34 cellular contexts compared by ENCODE assay signal in the genomic region with DNA sequence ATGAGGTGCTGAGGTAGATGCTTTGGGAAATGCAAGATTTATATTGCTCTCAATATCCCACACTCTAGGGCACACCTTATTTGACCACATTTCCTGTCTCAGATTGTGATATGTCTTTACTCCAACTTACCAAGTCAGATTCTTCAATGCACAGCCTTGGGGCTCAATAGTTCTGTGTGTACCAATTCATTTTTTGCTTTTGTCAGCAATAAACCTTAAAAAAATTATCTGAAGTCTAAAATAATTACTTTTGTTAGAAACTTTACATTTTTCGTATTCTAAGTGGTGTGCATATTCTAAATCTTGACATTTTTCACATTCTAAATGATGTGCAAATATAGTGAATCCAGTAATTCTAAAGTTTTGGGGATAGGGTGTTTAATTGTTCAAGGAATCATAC.
DNase-seq lines count a peak whose midpoint lies in the region; ATAC-seq, FAIRE-seq and TF ChIP-seq lines count a peak whose summit lies in the region.
"Had no signal": no experiment of that assay in that cellular context is flagged by ENCODE, and none has a peak within 500 bp of the region (broad histone marks: within the 10 kb centered on the region; RNA-seq: fewer than 3 reads in every experiment).

No MANE protein-coding gene starts in this region.

- no peak overlapping the region; the same call in 1 of the 2 replicates for H3K56ac ChIP-seq in IMR-90 (ENCODE audit: extremely low read depth, insufficient read depth, low read length)

- no peak overlapping the region for H2AK9ac ChIP-seq in IMR-90 (replicated peaks; ENCODE audit: low read depth, low read length, poor library complexity)

- in situ Hi-C loops in HepG2 (cut with HindIII; ENCODE audit: extremely low pct_ligation_motif_present, low pct_unique_long_range_greater_than_20kb) (no loop called here), IMR-90 (cut with MboI; ENCODE audit: low sequenced_read_pairs) (no loop called here)

- H4K5ac ChIP-seq in IMR-90 (ENCODE audit: low read depth, low read length), result no peak overlapping the region

- H3K79me1 ChIP-seq in IMR-90 (ENCODE audit: low read depth in 1 of 2, low read length in 2 of 2), result no peaks in the 10 kb centered on the region

- H3K4ac ChIP-seq in IMR-90 (ENCODE audit: low read depth, low read length), result no peak overlapping the region

- peaks cover 4% of the 10 kb centered on the region for H3K9me3 Mint-ChIP-seq in progenitor cell of endocrine pancreas (ENCODE audit: low read depth)
- H3K9me3 Mint-ChIP-seq: CD4-positive, alpha-beta T cell had no signal

- H4K8ac ChIP-seq in IMR-90 (ENCODE audit: low read depth in 2 of 2, low read length in 2 of 2), result no peak overlapping the region

- H3K4me2 ChIP-seq in HepG2 (ENCODE audit: low read depth, low read length) (no peak overlapping the region), A549 (no peak overlapping the region), IMR-90 (ENCODE audit: low read depth, low read length) (no peak overlapping the region)
- H3K4me2 ChIP-seq: BLaER1; BLaER1 treated with 17β-estradiol and CSF1 and Interleukin-3, amounts not matched to agents 10 nM and 100 nM had no signal

- no peaks in the 10 kb centered on the region for H3K9me3 ChIP-seq in HepG2 (ENCODE audit: low read length)
- H3K9me3 ChIP-seq in right lobe of liver, result no peaks in the 10 kb centered on the region
- H3K9me3 ChIP-seq in A549, result no peaks in the 10 kb centered on the region
- H3K9me3 ChIP-seq in IMR-90 (ENCODE audit: control insufficient read depth, insufficient read depth, low read length), result peaks cover 3% of the 10 kb centered on the region
- H3K9me3 ChIP-seq: BE2C; BLaER1; BLaER1 treated with 17β-estradiol and CSF1 and Interleukin-3, amounts not matched to agents 10 nM and 100 nM; Caco-2 had no signal

- no peaks in the 10 kb centered on the region for H3K36me3 Mint-ChIP-seq in progenitor cell of endocrine pancreas (ENCODE audit: insufficient read depth)
- H3K36me3 Mint-ChIP-seq: CD14-positive monocyte; CD4-positive, alpha-beta memory T cell; CD4-positive, CD25-positive, alpha-beta regulatory T cell; CD8-positive, alpha-beta memory T cell; CD8-positive, alpha-beta T cell had no signal

- no peak overlapping the region for H3K14ac ChIP-seq in IMR-90 (replicated peaks; ENCODE audit: low read depth, low read length)

- H3K79me2 ChIP-seq in HepG2 (ENCODE audit: insufficient read depth, low read length), result no peaks in the 10 kb centered on the region

- no peak overlapping the region for H2AK5ac ChIP-seq in IMR-90 (ENCODE audit: low read depth, low read length)

- H3K4me3 ChIP-seq in HepG2 (replicated peaks in 1 of 3; ENCODE audit: insufficient read depth in 1 of 3, low read depth in 2 of 3, low read length in 3 of 3) (no peak overlapping the region), right lobe of liver (no peak overlapping the region), A549 (no peak overlapping the region), IMR-90 (ENCODE audit: insufficient read depth, low read depth, low read length) (no peak overlapping the region)
- H3K4me3 ChIP-seq: BLaER1; BLaER1 treated with 17β-estradiol and CSF1 and Interleukin-3, amounts not matched to agents 10 nM and 100 nM had no signal

- TF ChIP-seq EP300 in HepG2 (IDR thresholded peaks at IDR 0.05; ENCODE audit: low read depth in 2 of 2, low read length in 2 of 2) (no peak), HepG2 (CRISPR knock-in tag; IDR thresholded peaks at IDR 0.05; ENCODE audit: borderline replicate concordance) (no peak), A549 (IDR thresholded peaks at IDR 0.05) (no peak)

- H2AFZ ChIP-seq in HepG2 (ENCODE audit: low read length) (no peak overlapping the region), IMR-90 (replicated peaks; ENCODE audit: low read length, poor library complexity) (no peak overlapping the region)

- TF ChIP-seq POLR2A in HepG2 (IDR thresholded peaks at IDR 0.05; ENCODE audit: insufficient read depth in 1 of 2, low read depth in 2 of 2, low read length in 2 of 2) (no peak), right lobe of liver (IDR thresholded peaks at IDR 0.05) (no peak), A549 (IDR thresholded peaks at IDR 0.05; ENCODE audit: low read length) (no peak), IMR-90 (IDR thresholded peaks at IDR 0.05; ENCODE audit: low read depth, low read length) (no peak)

- H2BK5ac ChIP-seq in IMR-90 (ENCODE audit: low read depth, low read length, poor library complexity, severe bottlenecking), result no peak overlapping the region

- intact Hi-C loops in HepG2 (cut with micrococcal nuclease; ENCODE audit: unreplicated experiment), result no loop called here
- intact Hi-C loops in right lobe of liver (cut with DNase I), result no loop called here
- intact Hi-C loops in IMR-90 (cut with micrococcal nuclease), result no loop called here

- POLR2A ChIA-PET in HepG2 (lab: Yijun Ruan, JAX), result no interaction called here
- POLR2A ChIA-PET in A549 (lab: Yijun Ruan, JAX), result no interaction called here
- POLR2A ChIA-PET in IMR-90 (lab: Charles Lee; ENCODE audit: unreplicated experiment), result no interaction called here

- CTCF ChIA-PET in HepG2 (lab: Yijun Ruan, JAX; ENCODE audit: low intra/inter-chr PET ratio, low total read pairs), result no interaction called here
- CTCF ChIA-PET in A549 (lab: Yijun Ruan, JAX), result no interaction called here
- CTCF ChIA-PET in IMR-90 (lab: Yijun Ruan, JAX), result no interaction called here

- 5% methylated on average over 1 of the region's 1 CpG for WGBS in HepG2 (ENCODE audit: low lambda C conversion rate)
- 32% methylated on average over 1 of the region's 1 CpG for WGBS in right lobe of liver (ENCODE audit: insufficient coverage, low coverage, low lambda C conversion rate, missing lambda C conversion rate)
- WGBS in A549 (ENCODE audit: missing lambda C conversion rate), result 42% methylated on average over 1 of the region's 1 CpG
- WGBS in IMR-90 (ENCODE audit: extremely low coverage in 2 of 2, insufficient read length in 1 of 2), 2 experiments, result no CpG with 5 or more reads among the region's 1 CpG

- H3K27me3 ChIP-seq in HepG2 (ENCODE audit: control insufficient read depth in 1 of 2, insufficient read depth in 2 of 2, low read length in 2 of 2), result no peaks in the 10 kb centered on the region; a peak in 1 of 5 replicates
- no peaks in the 10 kb centered on the region for H3K27me3 ChIP-seq in right lobe of liver
- H3K27me3 ChIP-seq in IMR-90 (ENCODE audit: control insufficient read depth, insufficient read depth, low read length), result no peaks in the 10 kb centered on the region
- H3K27me3 ChIP-seq: BE2C; BLaER1; BLaER1 treated with 17β-estradiol and CSF1 and Interleukin-3, amounts not matched to agents 10 nM and 100 nM had no signal

- H3K36me3 ChIP-seq in HepG2 (replicated peaks in 1 of 2; ENCODE audit: control insufficient read depth in 1 of 2, insufficient read depth in 2 of 2, low read length in 2 of 2) (no peaks in the 10 kb centered on the region), right lobe of liver (no peaks in the 10 kb centered on the region), IMR-90 (ENCODE audit: control insufficient read depth, insufficient read depth, low read length) (no peaks in the 10 kb centered on the region)
- H3K36me3 ChIP-seq: BE2C; BLaER1; BLaER1 treated with 17β-estradiol and CSF1 and Interleukin-3, amounts not matched to agents 10 nM and 100 nM had no signal

- dilution Hi-C loops in IMR-90 (cut with HindIII; ENCODE audit: low sequenced_read_pairs, unreplicated experiment), result no loop called here

- H3K23ac ChIP-seq in IMR-90 (ENCODE audit: low read depth, low read length), result no peak overlapping the region

- no peaks in the 10 kb centered on the region for H3K9me1 ChIP-seq in IMR-90 (ENCODE audit: insufficient read depth, low read length)

- TF ChIP-seq CTCF in HepG2 (CRISPR knock-in tag; IDR thresholded peaks at IDR 0.05) (no peak), right lobe of liver (IDR thresholded peaks at IDR 0.05) (no peak), A549 (IDR thresholded peaks at IDR 0.05) (no peak), IMR-90 (conservative IDR thresholded peaks at IDR 0.05; ENCODE audit: low read depth, low read length) (no peak), progenitor cell of endocrine pancreas (IDR thresholded peaks at IDR 0.05; ENCODE audit: unreplicated experiment) (no peak)

- no peak overlapping the region for H4K91ac ChIP-seq in IMR-90 (ENCODE audit: insufficient read depth, low read depth, low read length)

- no peak overlapping the region for H3K4me3 Mint-ChIP-seq in progenitor cell of endocrine pancreas (ENCODE audit: low read depth)
- H3K4me3 Mint-ChIP-seq: B cell; CD14-positive monocyte; CD4-positive, alpha-beta memory T cell; CD4-positive, alpha-beta T cell; CD4-positive, CD25-positive, alpha-beta regulatory T cell; CD8-positive, alpha-beta memory T cell; CD8-positive, alpha-beta T cell had no signal

- H3K9ac ChIP-seq in HepG2 (ENCODE audit: insufficient read depth, low read depth, low read length) (no peak overlapping the region), IMR-90 (ENCODE audit: low read depth, low read length) (no peak overlapping the region)
- H3K9ac ChIP-seq: BLaER1; BLaER1 treated with 17β-estradiol and CSF1 and Interleukin-3, amounts not matched to agents 10 nM and 100 nM had no signal

- H3K27ac Mint-ChIP-seq in progenitor cell of endocrine pancreas, result no peak overlapping the region
- H3K27ac Mint-ChIP-seq: B cell; CD14-positive monocyte; CD4-positive, alpha-beta memory T cell; CD4-positive, alpha-beta T cell; CD4-positive, CD25-positive, alpha-beta regulatory T cell; CD8-positive, alpha-beta memory T cell; CD8-positive, alpha-beta T cell had no signal

- ATAC-seq in HepG2 (no peak), right lobe of liver (no peak), A549 (no peak), IMR-90 (ENCODE audit: low read depth) (no peak), GM18907 (IDR thresholded peaks at IDR 0.05; ENCODE audit: unreplicated experiment) (no peak)
- ATAC-seq: CD8-positive, alpha-beta T cell had no signal

- no TSS peak for BruUV-seq in HepG2 (replicated peaks; lab: Mats Ljungman, UMichigan)
- no TSS peak for BruUV-seq in IMR-90 (replicated peaks; lab: Mats Ljungman, UMichigan)

- FAIRE-seq in HepG2 (lab: Jason Lieb, UNC), result no peak
- no peak for FAIRE-seq in A549 (lab: Jason Lieb, UNC)
- FAIRE-seq: A204.1, D721Med had no signal

- DNase-seq in HepG2 (ENCODE audit: low spot score) (no peak), right lobe of liver (no peak), A549 (ENCODE audit: low read depth in 1 of 2, low spot score in 1 of 2) (no peak), IMR-90 (no peak), progenitor cell of endocrine pancreas (ENCODE audit: low spot score, unreplicated experiment) (no peak)
- DNase-seq: 8988T; ACHN; AML-193; BE2C; C1 segment of cervical spinal cord; Caco-2; Calu3; CD4-positive, alpha-beta memory T cell; CD4-positive, alpha-beta T cell; CD4-positive, CD25-positive, alpha-beta regulatory T cell; CD8-positive, alpha-beta memory T cell; CD8-positive, alpha-beta T cell; COR-L47; DMS 273 treated with DMSO at 0.1 percent for 48 hours; DMS153; DMS53; DMS79; DMS79 treated with DMSO at 0.1 percent for 48 hours; DND-41; EL had no signal

- no peaks in the 10 kb centered on the region for H3K27me3 Mint-ChIP-seq in progenitor cell of endocrine pancreas
- H3K27me3 Mint-ChIP-seq: B cell; CD4-positive, alpha-beta memory T cell; CD4-positive, alpha-beta T cell; CD4-positive, CD25-positive, alpha-beta regulatory T cell; CD8-positive, alpha-beta memory T cell had no signal

- H4K20me1 ChIP-seq in HepG2 (ENCODE audit: insufficient read depth, low read length) (no peaks in the 10 kb centered on the region), IMR-90 (ENCODE audit: insufficient read depth, low read length) (no peaks in the 10 kb centered on the region)
- H4K20me1 ChIP-seq: BLaER1; BLaER1 treated with 17β-estradiol and CSF1 and Interleukin-3, amounts not matched to agents 10 nM and 100 nM had no signal

- no peaks in the 10 kb centered on the region for H3K4me1 Mint-ChIP-seq in progenitor cell of endocrine pancreas (ENCODE audit: low read depth)
- H3K4me1 Mint-ChIP-seq: B cell; CD14-positive monocyte; CD4-positive, alpha-beta memory T cell; CD4-positive, CD25-positive, alpha-beta regulatory T cell; CD8-positive, alpha-beta memory T cell had no signal

- no peak overlapping the region for H2BK120ac ChIP-seq in IMR-90 (ENCODE audit: low read depth, low read length)

- H3K18ac ChIP-seq in IMR-90 (ENCODE audit: low read depth, low read length), result no peak overlapping the region

- H3K4me1 ChIP-seq in HepG2 (ENCODE audit: insufficient read depth, low read length) (no peaks in the 10 kb centered on the region), right lobe of liver (no peaks in the 10 kb centered on the region), A549 (no peaks in the 10 kb centered on the region), IMR-90 (ENCODE audit: control insufficient read depth, insufficient read depth, low read length) (no peaks in the 10 kb centered on the region)
- H3K4me1 ChIP-seq: BE2C; BLaER1; BLaER1 treated with 17β-estradiol and CSF1 and Interleukin-3, amounts not matched to agents 10 nM and 100 nM; Caco-2 had no signal

- no peak overlapping the region for H2BK15ac ChIP-seq in IMR-90 (ENCODE audit: low read depth, low read length)

- no peak for TF ChIP-seq RAD21 in HepG2 (CRISPR knock-in tag; IDR thresholded peaks at IDR 0.05)
- no peak for TF ChIP-seq RAD21 in A549 (conservative IDR thresholded peaks at IDR 0.05 in 1 of 2, IDR thresholded peaks at IDR 0.05 in 1 of 2)
- TF ChIP-seq RAD21 in IMR-90 (IDR thresholded peaks at IDR 0.05; ENCODE audit: low read length), result no peak

- no peak overlapping the region for H2BK20ac ChIP-seq in IMR-90 (ENCODE audit: low read depth, low read length)

- H3K27ac ChIP-seq in HepG2 (ENCODE audit: extremely low read length, insufficient read depth, low read length) (no peak overlapping the region), right lobe of liver (no peak overlapping the region), A549 (no peak overlapping the region), IMR-90 (ENCODE audit: insufficient read depth, low read length) (no peak overlapping the region)
- H3K27ac ChIP-seq: 22Rv1; BLaER1; BLaER1 treated with 17β-estradiol and CSF1 and Interleukin-3, amounts not matched to agents 10 nM and 100 nM; C4-2B had no signal
